Comparison of ENCODE assay signal across 8 cellular contexts in the genomic region with DNA sequence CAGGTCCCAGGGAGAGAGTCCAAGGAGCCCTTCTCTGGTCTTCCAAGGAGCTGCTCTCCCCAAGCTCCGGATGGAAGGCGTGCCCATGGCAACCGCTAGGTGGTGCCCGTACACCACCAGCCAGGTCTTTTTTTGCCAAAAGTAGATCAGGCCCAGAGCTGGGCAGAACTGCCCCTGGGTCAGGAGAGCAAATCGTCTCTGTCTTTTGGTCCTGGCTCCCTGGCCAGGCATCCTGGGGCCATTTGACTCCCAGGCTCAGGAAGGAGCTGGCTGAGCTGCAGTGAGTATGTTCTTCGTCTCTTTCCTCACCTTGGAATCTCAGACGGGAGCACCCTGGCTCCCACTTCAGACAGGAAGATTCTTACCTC. TPM values are rescaled to one million over a fixed set of nuclear protein-coding genes. Genes with fewer than 3 reads are reported as not detected.
DNase-seq lines count a peak whose midpoint lies in the region; ATAC-seq and TF ChIP-seq lines count a peak whose summit lies in the region.

No MANE protein-coding gene starts in this region.

- H3K36me3 Mint-ChIP-seq in HFFc6 (ENCODE audit: low read depth) = no peaks in the 10 kb centered on the region

- peaks cover 41% of the 10 kb centered on the region for H3K4me1 Mint-ChIP-seq in HFFc6 (ENCODE audit: low read depth)

- ATAC-seq in HG03342 (IDR thresholded peaks at IDR 0.05; ENCODE audit: unreplicated experiment) = no peak

- TF ChIP-seq CTCF in HFFc6 (IDR thresholded peaks at IDR 0.05) = peak; percentile 99

- H3K9me3 Mint-ChIP-seq in HFFc6 = no peaks in the 10 kb centered on the region

- H3K27me3 Mint-ChIP-seq in HFFc6 (ENCODE audit: insufficient read depth) = no peaks in the 10 kb centered on the region; the same call in 1 of the 2 replicates

- no peak overlapping the region for H3K27ac Mint-ChIP-seq in HFFc6

- DNase-seq in DMS79 (lab: John Stamatoyannopoulos, UW) = peak; percentile 15
- DNase-seq in HFFc6 = peak; percentile 74
- peak; percentile 30 for DNase-seq in NCI-H345 treated with DMSO at 0.1 percent for 48 hours (lab: John Stamatoyannopoulos, UW; ENCODE audit: unreplicated experiment)
- DNase-seq in activated CD4-positive, alpha-beta T cell treated with anti-CD3 and anti-CD28 coated beads for 24 hours (ENCODE audit: low read depth in 2 of 2) = peak; percentile 64 to 71
- DNase-seq in cerebellum (ENCODE audit: low spot score) = peak; percentile 61
- peak; percentile 89 for DNase-seq in left kidney (ENCODE audit: low read depth, low spot score)
- DNase-seq in stimulated activated CD4-positive, alpha-beta T cell treated with anti-CD3 and anti-CD28 coated beads, Interleukin-1b, Interleukin-23, amount 100 ng/mL, for 4 hours (ENCODE audit: low read depth in 2 of 2) = peak; percentile 65 to 74

- no peak overlapping the region for H3K4me3 Mint-ChIP-seq in HFFc6

RNA-seq across cellular contexts. Expression of gene BCL3, which starts 24.6 kb away (rescaled TPM):
- 10 to 100 TPM; 12.9 to 20.1 (median 16.7) TPM for total RNA-seq in HFFc6 (2021; fragmentation: NEBNext Ultra II Directional; extraction: Animal tissue kit (Norgen Biotek cat#: 25700))
- total RNA-seq in cerebellum = 1.2 TPM

RNA-seq across cellular contexts. Expression of gene CEACAM16, which starts 25.0 kb away (rescaled TPM):
- total RNA-seq in HFFc6 (2021; fragmentation: NEBNext Ultra II Directional; extraction: Animal tissue kit (Norgen Biotek cat#: 25700)) = not detected
- not detected for total RNA-seq in cerebellum

RNA-seq across cellular contexts. Expression of gene CEACAM19, which starts 52.7 kb away (rescaled TPM):
- 1 to 10 TPM; 1.8 to 2.5 (median 2.1) TPM for total RNA-seq in HFFc6 (2021; fragmentation: NEBNext Ultra II Directional; extraction: Animal tissue kit (Norgen Biotek cat#: 25700))
- total RNA-seq in cerebellum = 1.8 TPM

RNA-seq across cellular contexts. Expression of gene CBLC, which starts 53.8 kb away (rescaled TPM):
- not detected for total RNA-seq in HFFc6 (2021; fragmentation: NEBNext Ultra II Directional; extraction: Animal tissue kit (Norgen Biotek cat#: 25700))
- 0.82 TPM for total RNA-seq in cerebellum

Comparison
In these comparisons a context has a peak if more than half of its experiments do, and no peak if none do; other contexts are left out.
1. DNase-seq: peak in every context shown above with its lines; median percentile 89 in left kidney; 74 in HFFc6; 70 in stimulated activated CD4-positive, alpha-beta T cell treated with anti-CD3 and anti-CD28 coated beads, Interleukin-1b, Interleukin-23, amount 100 ng/mL, for 4 hours; 68 in activated CD4-positive, alpha-beta T cell treated with anti-CD3 and anti-CD28 coated beads for 24 hours; 61 in cerebellum; 30 in NCI-H345 treated with DMSO at 0.1 percent for 48 hours; 15 in DMS79.